Comparison of ENCODE assay signal across 14 cellular contexts in genomic region chr16:85274924-85275323, GRCh38.
DNase-seq lines count a peak whose midpoint lies in the region; ATAC-seq, FAIRE-seq and TF ChIP-seq lines count a peak whose summit lies in the region.
"Had no signal": no experiment of that assay in that cellular context is flagged by ENCODE, and none has a peak within 500 bp of the region (broad histone marks: within the 10 kb centered on the region; RNA-seq: fewer than 3 reads in every experiment).

No MANE protein-coding gene starts in this region.

- H3K9ac ChIP-seq in HepG2 (ENCODE audit: insufficient read depth, low read depth, low read length) = no peak overlapping the region
- H3K9ac ChIP-seq in H1 (replicated peaks in 1 of 4; ENCODE audit: extremely low read depth in 1 of 4, low read depth in 3 of 4, low read length in 3 of 4) = no peak overlapping the region

- H3K9me3 ChIP-seq in HepG2 (ENCODE audit: low read length) (no peaks in the 10 kb centered on the region), right lobe of liver (no peaks in the 10 kb centered on the region), H1 (ENCODE audit: insufficient read depth in 2 of 2, low read depth in 1 of 2, low read length in 1 of 2) (no peaks in the 10 kb centered on the region), spleen (no peaks in the 10 kb centered on the region)
- H3K9me3 ChIP-seq: Peyer's patch, SJSA1 had no signal

- H3K27me3 ChIP-seq in HepG2 (ENCODE audit: control insufficient read depth in 1 of 2, insufficient read depth in 2 of 2, low read length in 2 of 2) (peaks cover 3 to 4% of the 10 kb centered on the region in 2 experiments; a peak in 2 of 5 replicates), right lobe of liver (no peaks in the 10 kb centered on the region), H1 (replicated peaks in 1 of 4; ENCODE audit: control insufficient read depth in 3 of 4, extremely low read depth in 1 of 4, insufficient read depth in 3 of 4, low read length in 3 of 4) (peaks cover 0 to 3% (median 0%) of the 10 kb centered on the region in 4 experiments; a peak in 2 of 7 replicates), spleen (replicated peaks in 1 of 7) (no peaks in the 10 kb centered on the region)
- H3K27me3 ChIP-seq: Peyer's patch, SJSA1 had no signal

- H2BK12ac ChIP-seq in H1 (ENCODE audit: low read depth, low read length) = peak overlapping the region; percentile 80; the same call in 1 of the 2 replicates

- TF ChIP-seq CTCF in HepG2 (CRISPR knock-in tag; IDR thresholded peaks at IDR 0.05) (no peak), right lobe of liver (IDR thresholded peaks at IDR 0.05) (no peak), H1 (IDR thresholded peaks at IDR 0.05; ENCODE audit: control extremely low read depth in 1 of 3, insufficient read depth in 1 of 3, low read depth in 1 of 3, low read length in 3 of 3) (no peak), spleen (IDR thresholded peaks at IDR 0.05 in 8 of 11, conservative IDR thresholded peaks at IDR 0.05 in 3 of 11) (no peak)

- H3K4me1 ChIP-seq in HepG2 (ENCODE audit: insufficient read depth, low read length) (peaks cover 6% of the 10 kb centered on the region; the same call in 1 of the 2 replicates), right lobe of liver (peaks cover 0 to 9% (median 3%) of the 10 kb centered on the region in 4 donors), H1 (replicated peaks in 1 of 4; ENCODE audit: control insufficient read depth in 3 of 4, insufficient read depth in 4 of 4, low read length in 3 of 4) (peaks cover 0 to 15% (median 4%) of the 10 kb centered on the region in 4 experiments; a peak in 4 of 7 replicates), spleen (peaks cover 0 to 27% (median 14%) of the 10 kb centered on the region in 6 donors)
- H3K4me1 ChIP-seq: Peyer's patch had no signal

- DNase-seq in HepG2 (ENCODE audit: low spot score) (no peak), right lobe of liver (no peak), SK-N-DZ (ENCODE audit: low spot score) (peak; percentile 73), H1 (ENCODE audit: low read depth in 1 of 2, low spot score in 2 of 2) (no peak), HuH-7 (ENCODE audit: low spot score) (no peak), spleen (no peak), activated gamma-delta T cell (lab: John Stamatoyannopoulos, UW) (no peak)
- DNase-seq in activated T-helper 1 cell treated with anti-CD3 and anti-CD28 coated beads, Interleukin-12 subunit alpha, Interleukin-12 subunit beta, Interleukin-2, Interleukin-4 antibody, amounts not matched to agents 30 ng/mL and 10 ng/mL and 1 ng/mL, durations not matched to agents 14 hours and 24 hours and 36 hours (ENCODE audit: low spot score) = no peak
- DNase-seq: GOT3, NCI-H2081 treated with DMSO at 0.1 percent for 48 hours had no signal

- POLR2A ChIA-PET in HepG2 (lab: Yijun Ruan, JAX) (interaction anchor here (1.2 kb wide), 1 partner anchor 14 kb away, joined by 3 read pairs; no protein-coding TSS in a partner anchor), H1 (lab: Charles Lee; ENCODE audit: partially characterized antibody) (interaction anchor here (1.0 kb wide), 1 partner anchor 11 kb away, joined by 3 read pairs; no protein-coding TSS in a partner anchor)

- 0 out of 2 replicates have a peak overlapping the region, but pooled peaks have one; percentile 25 for H2AK5ac ChIP-seq in H1 (ENCODE audit: low read depth, low read length)

- H3K4me2 ChIP-seq in HepG2 (ENCODE audit: low read depth, low read length) = no peak overlapping the region
- no peak overlapping the region for H3K4me2 ChIP-seq in H1 (ENCODE audit: insufficient read depth in 1 of 2, low read depth in 2 of 2, low read length in 2 of 2)

- CTCF ChIA-PET in HepG2 (lab: Yijun Ruan, JAX; ENCODE audit: low intra/inter-chr PET ratio, low total read pairs) (interaction anchor here (1.1 to 2.3 kb wide), 8 partner anchors 14 to 160 kb away, joined by 3 to 20 read pairs (median 8); no protein-coding TSS in a partner anchor), H1 (lab: Charles Lee; ENCODE audit: partially characterized antibody) (interaction anchor here (0.7 to 9.9 kb wide), 52 partner anchors 10 to 445 kb away, joined by 3 to 165 read pairs (median 5); no protein-coding TSS in a partner anchor)

- TF ChIP-seq POLR2A in HepG2 (IDR thresholded peaks at IDR 0.05; ENCODE audit: insufficient read depth in 1 of 2, low read depth in 2 of 2, low read length in 2 of 2) = no peak
- TF ChIP-seq POLR2A in right lobe of liver (IDR thresholded peaks at IDR 0.05) = no peak
- TF ChIP-seq POLR2A in H1 (IDR thresholded peaks at IDR 0.05; ENCODE audit: control extremely low read depth in 1 of 2, low read depth in 2 of 2, low read length in 2 of 2) = no peak
- no peak for TF ChIP-seq POLR2A in spleen (IDR thresholded peaks at IDR 0.05)

- H4K20me1 ChIP-seq in HepG2 (ENCODE audit: insufficient read depth, low read length) (peaks cover 11% of the 10 kb centered on the region; the same call in 1 of the 2 replicates), H1 (replicated peaks in 1 of 2; ENCODE audit: control insufficient read depth in 1 of 2, insufficient read depth in 2 of 2, low read length in 2 of 2) (peaks cover 3 to 9% of the 10 kb centered on the region in 2 experiments)

- no peaks in the 10 kb centered on the region for H3K36me3 Mint-ChIP-seq in activated T-helper 1 cell treated with anti-CD3 and anti-CD28 coated beads, Interleukin-12 subunit alpha, Interleukin-12 subunit beta, Interleukin-2, Interleukin-4 antibody, amounts not matched to agents 30 ng/mL and 10 ng/mL and 1 ng/mL, durations not matched to agents 14 hours and 24 hours and 36 hours (ENCODE audit: low read depth)

- no peak overlapping the region for H3K27ac Mint-ChIP-seq in activated T-helper 1 cell treated with anti-CD3 and anti-CD28 coated beads, Interleukin-12 subunit alpha, Interleukin-12 subunit beta, Interleukin-2, Interleukin-4 antibody, amounts not matched to agents 30 ng/mL and 10 ng/mL and 1 ng/mL, durations not matched to agents 14 hours and 24 hours and 36 hours

- H3K4me3 ChIP-seq in HepG2 (replicated peaks in 1 of 3; ENCODE audit: insufficient read depth in 1 of 3, low read depth in 2 of 3, low read length in 3 of 3) (no peak overlapping the region), right lobe of liver (no peak overlapping the region), H1 (ENCODE audit: extremely low read depth in 1 of 4, insufficient read depth in 2 of 4, low read depth in 3 of 4, low read length in 4 of 4) (no peak overlapping the region), spleen (no peak overlapping the region)
- H3K4me3 ChIP-seq: GM12878, Peyer's patch, SJSA1 had no signal

- ATAC-seq in HepG2 (no peak), right lobe of liver (no peak)

- no peak overlapping the region for H3K56ac ChIP-seq in H1 (replicated peaks; ENCODE audit: insufficient read length, low read depth, low read length)

- no peak overlapping the region for H4K8ac ChIP-seq in H1 (ENCODE audit: extremely low read depth, insufficient read depth, low read length)

- H3K79me1 ChIP-seq in H1 (ENCODE audit: low read depth, low read length) = no peaks in the 10 kb centered on the region

- H2BK20ac ChIP-seq in H1 (ENCODE audit: low read length) = no peak overlapping the region

- H3K4me1 Mint-ChIP-seq in activated T-helper 1 cell treated with anti-CD3 and anti-CD28 coated beads, Interleukin-12 subunit alpha, Interleukin-12 subunit beta, Interleukin-2, Interleukin-4 antibody, amounts not matched to agents 30 ng/mL and 10 ng/mL and 1 ng/mL, durations not matched to agents 14 hours and 24 hours and 36 hours (ENCODE audit: low read depth) = no peaks in the 10 kb centered on the region

- FAIRE-seq in HepG2 (lab: Jason Lieb, UNC) (no peak), H1 (lab: Jason Lieb, UNC) (no peak)
- FAIRE-seq: A204.1 had no signal

- H3K4ac ChIP-seq in H1 (replicated peaks; ENCODE audit: insufficient read length, low read depth, low read length) = no peak overlapping the region

- no peak overlapping the region for H4K91ac ChIP-seq in H1 (replicated peaks; ENCODE audit: insufficient read length, low read length)

- H2AFZ ChIP-seq in HepG2 (ENCODE audit: low read length) (no peak overlapping the region), H1 (ENCODE audit: low read length) (no peak overlapping the region)

- TF ChIP-seq EP300 in HepG2 (IDR thresholded peaks at IDR 0.05; ENCODE audit: low read depth in 2 of 2, low read length in 2 of 2) (no peak), HepG2 (CRISPR knock-in tag; IDR thresholded peaks at IDR 0.05; ENCODE audit: borderline replicate concordance) (no peak), H1 (IDR thresholded peaks at IDR 0.05; ENCODE audit: borderline replicate concordance in 1 of 2, low read depth in 2 of 2, low read length in 2 of 2) (no peak)

- H2BK120ac ChIP-seq in H1 (replicated peaks; ENCODE audit: low read depth, low read length) = no peak overlapping the region

- H2BK5ac ChIP-seq in H1 (ENCODE audit: low read depth, low read length) = no peak overlapping the region

- H3K27ac ChIP-seq in HepG2 (ENCODE audit: extremely low read length, insufficient read depth, low read length) = no peak overlapping the region
- no peak overlapping the region for H3K27ac ChIP-seq in right lobe of liver
- no peak overlapping the region for H3K27ac ChIP-seq in H1 (ENCODE audit: low read depth, low read length)
- H3K27ac ChIP-seq in spleen = no peak overlapping the region
- H3K27ac ChIP-seq: Peyer's patch, SJSA1 had no signal

- H3K9me3 Mint-ChIP-seq in activated T-helper 1 cell treated with anti-CD3 and anti-CD28 coated beads, Interleukin-12 subunit alpha, Interleukin-12 subunit beta, Interleukin-2, Interleukin-4 antibody, amounts not matched to agents 30 ng/mL and 10 ng/mL and 1 ng/mL, durations not matched to agents 14 hours and 24 hours and 36 hours = no peaks in the 10 kb centered on the region

- TF ChIP-seq RAD21 in HepG2 (CRISPR knock-in tag; IDR thresholded peaks at IDR 0.05) = no peak
- TF ChIP-seq RAD21 in H1 (IDR thresholded peaks at IDR 0.05 in 1 of 2, conservative IDR thresholded peaks at IDR 0.05 in 1 of 2; ENCODE audit: low read depth in 2 of 2, low read length in 2 of 2) = no peak

- no peak overlapping the region for H3K23ac ChIP-seq in H1 (ENCODE audit: insufficient read length)

- no peak overlapping the region for H3K18ac ChIP-seq in H1 (ENCODE audit: extremely low read depth, low read length)

- no peak overlapping the region for H4K5ac ChIP-seq in H1 (ENCODE audit: insufficient read length, low read depth, low read length)

- H3K36me3 ChIP-seq in HepG2 (replicated peaks in 1 of 2; ENCODE audit: control insufficient read depth in 1 of 2, insufficient read depth in 2 of 2, low read length in 2 of 2) (no peaks in the 10 kb centered on the region), right lobe of liver (no peaks in the 10 kb centered on the region), H1 (ENCODE audit: control insufficient read depth in 2 of 4, insufficient read depth in 4 of 4, low read length in 3 of 4) (no peaks in the 10 kb centered on the region), spleen (no peaks in the 10 kb centered on the region)
- H3K36me3 ChIP-seq: Peyer's patch, SJSA1 had no signal

- in situ Hi-C loops in HepG2 (cut with HindIII; ENCODE audit: extremely low pct_ligation_motif_present, low pct_unique_long_range_greater_than_20kb) = no loop called here

- no peak overlapping the region for H3K4me3 Mint-ChIP-seq in activated T-helper 1 cell treated with anti-CD3 and anti-CD28 coated beads, Interleukin-12 subunit alpha, Interleukin-12 subunit beta, Interleukin-2, Interleukin-4 antibody, amounts not matched to agents 30 ng/mL and 10 ng/mL and 1 ng/mL, durations not matched to agents 14 hours and 24 hours and 36 hours

- BruUV-seq in HepG2 (replicated peaks; lab: Mats Ljungman, UMichigan) = no TSS peak

- H3K14ac ChIP-seq in H1 (ENCODE audit: insufficient read length) = no peak overlapping the region

- H3K79me2 ChIP-seq in HepG2 (ENCODE audit: insufficient read depth, low read length) = no peaks in the 10 kb centered on the region
- H3K79me2 ChIP-seq in H1 (ENCODE audit: control insufficient read depth in 1 of 2, insufficient read depth in 2 of 2, low read length in 2 of 2) = no peaks in the 10 kb centered on the region; a peak in 1 of 4 replicates

- H3K23me2 ChIP-seq in H1 (ENCODE audit: low read depth, low read length) = no peaks in the 10 kb centered on the region

- no peaks in the 10 kb centered on the region for H3K27me3 Mint-ChIP-seq in activated T-helper 1 cell treated with anti-CD3 and anti-CD28 coated beads, Interleukin-12 subunit alpha, Interleukin-12 subunit beta, Interleukin-2, Interleukin-4 antibody, amounts not matched to agents 30 ng/mL and 10 ng/mL and 1 ng/mL, durations not matched to agents 14 hours and 24 hours and 36 hours (ENCODE audit: insufficient read depth)

- no peak overlapping the region for H2BK15ac ChIP-seq in H1 (ENCODE audit: low read length)

- intact Hi-C loops in HepG2 (cut with micrococcal nuclease; ENCODE audit: unreplicated experiment) (loop anchor here (1.0 to 2.0 kb wide), 2 partner anchors 56 to 160 kb away; no protein-coding TSS in a partner anchor), right lobe of liver (cut with DNase I) (loop anchor here in 1 of 2 donors (10.0 kb wide), 1 partner anchor 160 kb away; the partner anchor contains the start of gene CIBAR2), spleen (cut with DNase I; ENCODE audit: low total_unique reads) (no loop called here)
- intact Hi-C loops in activated T-helper 1 cell treated with anti-CD3 and anti-CD28 coated beads, Interleukin-12 subunit alpha, Interleukin-12 subunit beta, Interleukin-2, Interleukin-4 antibody, amounts not matched to agents 30 ng/mL and 10 ng/mL and 1 ng/mL, durations not matched to agents 14 hours and 24 hours and 36 hours (cut with micrococcal nuclease) = no loop called here

- WGBS in HepG2 (ENCODE audit: low lambda C conversion rate) = 0% methylated on average over 2 of the region's 8 CpGs
- 60% methylated on average over 1 of the region's 8 CpGs for WGBS in right lobe of liver (ENCODE audit: insufficient coverage, low coverage, low lambda C conversion rate, missing lambda C conversion rate)
- 88% methylated on average over 8 of the region's 8 CpGs; no CpG with 5 or more reads in 1 of the 2 experiments for WGBS in H1 (ENCODE audit: extremely low coverage in 1 of 2, insufficient coverage in 1 of 2, insufficient read length in 1 of 2, insufficient replicate concordance in 2 of 2, low coverage in 1 of 2, low lambda C conversion rate in 2 of 2, missing lambda C conversion rate in 1 of 2), 2 experiments
- 64 to 92% (median 89%) methylated on average over 8 of the region's 8 CpGs for WGBS in spleen, 5 donors
